ENCODE assay signal across 8 cellular contexts in genomic region chr17:4949321-4950074, GRCh38. TPM values are rescaled to one million over a fixed set of nuclear protein-coding genes. Genes with fewer than 3 reads are reported as not detected.
A peak's percentile ranks its signal among the peaks of the same experiment; 100 is the strongest.
DNase-seq lines count a peak whose midpoint lies in the region; ATAC-seq, FAIRE-seq and TF ChIP-seq lines count a peak whose summit lies in the region.

No MANE protein-coding gene starts in this region.

- peaks cover 24% of the 10 kb centered on the region for H3K36me3 Mint-ChIP-seq in nephron progenitor cell (ENCODE audit: low read depth)

- H3K9me3 ChIP-seq in thoracic aorta, result no peaks in the 10 kb centered on the region

- H3K27me3 Mint-ChIP-seq in nephron progenitor cell (ENCODE audit: low read depth, poor library complexity), result peaks cover 4% of the 10 kb centered on the region

- no peaks in the 10 kb centered on the region for H3K27me3 ChIP-seq in thoracic aorta (replicated peaks; ENCODE audit: insufficient read depth)

- peak; percentile 84 for FAIRE-seq in GM18507 (lab: Jason Lieb, UNC)

- H3K36me3 ChIP-seq in thoracic aorta, result peaks cover 3% of the 10 kb centered on the region

- H3K4me3 ChIP-seq in thoracic aorta, result peak overlapping the region; percentile 76

- peak overlapping the region; percentile 74 for H3K4me3 Mint-ChIP-seq in nephron progenitor cell

- DNase-seq in 8988T, result peak; percentile 64
- DNase-seq in GM18507 (ENCODE audit: extremely low spot score, insufficient read length, low read depth), result no peak
- DNase-seq in RKO (ENCODE audit: low spot score), result peak; percentile 78
- peak; percentile 63 for DNase-seq in activated T-helper 9 cell treated with anti-CD3 and anti-CD28 coated beads, Interleukin-2, amount 50 U/mL, for 16 hours (ENCODE audit: low read depth)
- DNase-seq in fibroblast of the conjunctiva (ENCODE audit: low read depth), result peak; percentile 39
- peak; percentile 75 for DNase-seq in nephron progenitor cell
- DNase-seq in thoracic aorta (ENCODE audit: low spot score), result no peak

- H3K9me3 Mint-ChIP-seq in nephron progenitor cell, result no peaks in the 10 kb centered on the region

- no peak for TF ChIP-seq CTCF in nephron progenitor cell (IDR thresholded peaks at IDR 0.05)
- TF ChIP-seq CTCF in thoracic aorta (IDR thresholded peaks at IDR 0.05), result no peak

- H3K27ac ChIP-seq in thoracic aorta, result peak overlapping the region; percentile 93 to 97

- H3K4me1 ChIP-seq in thoracic aorta (ENCODE audit: control insufficient read depth in 1 of 2, low read depth in 2 of 2), result peaks cover 30 to 49% of the 10 kb centered on the region in 2 donors

- ATAC-seq in HG03159 (IDR thresholded peaks at IDR 0.05; ENCODE audit: unreplicated experiment), result peak; percentile 29
- no peak for ATAC-seq in thoracic aorta (ENCODE audit: insufficient number of reproducible peaks, low FRiP score, low read depth)

- H3K27ac Mint-ChIP-seq in nephron progenitor cell, result peak overlapping the region; percentile 79

- H3K4me1 Mint-ChIP-seq in nephron progenitor cell, result peaks cover 62% of the 10 kb centered on the region

RNA-seq across cellular contexts. Expression of gene PFN1, which starts 1.2 kb away (rescaled TPM):
- total RNA-seq in thoracic aorta, result 1,000 to 10,000 TPM in 1 of 2 donors, 100 to 1,000 TPM in 1; 806 to 1,230 TPM

RNA-seq across cellular contexts. Expression of gene ENO3, which starts 1.4 kb away (rescaled TPM):
- 1 to 10 TPM; 2.5 to 2.7 TPM for total RNA-seq in thoracic aorta

RNA-seq across cellular contexts. Expression of gene RNF167, which starts 9.4 kb away (rescaled TPM):
- total RNA-seq in thoracic aorta, result 10 to 100 TPM; 32.4 to 38.3 TPM

RNA-seq across cellular contexts. Expression of gene SLC25A11, which starts 9.7 kb away (rescaled TPM):
- total RNA-seq in thoracic aorta, result 10 to 100 TPM; 27.0 to 39.7 TPM

RNA-seq across cellular contexts. Expression of gene GP1BA, which starts 17.4 kb away (rescaled TPM):
- not detected for total RNA-seq in thoracic aorta

Comparison
In these comparisons a context has a peak if more than half of its experiments do, and no peak if none do; other contexts are left out.
1. DNase-seq: peak in 8988T (single experiment), RKO (single experiment), activated T-helper 9 cell treated with anti-CD3 and anti-CD28 coated beads, Interleukin-2, amount 50 U/mL, for 16 hours (single experiment), fibroblast of the conjunctiva (single experiment) and nephron progenitor cell (single experiment); none in GM18507 (single experiment) and thoracic aorta (single experiment).